11 cellular contexts compared by ENCODE assay signal in the genomic region with DNA sequence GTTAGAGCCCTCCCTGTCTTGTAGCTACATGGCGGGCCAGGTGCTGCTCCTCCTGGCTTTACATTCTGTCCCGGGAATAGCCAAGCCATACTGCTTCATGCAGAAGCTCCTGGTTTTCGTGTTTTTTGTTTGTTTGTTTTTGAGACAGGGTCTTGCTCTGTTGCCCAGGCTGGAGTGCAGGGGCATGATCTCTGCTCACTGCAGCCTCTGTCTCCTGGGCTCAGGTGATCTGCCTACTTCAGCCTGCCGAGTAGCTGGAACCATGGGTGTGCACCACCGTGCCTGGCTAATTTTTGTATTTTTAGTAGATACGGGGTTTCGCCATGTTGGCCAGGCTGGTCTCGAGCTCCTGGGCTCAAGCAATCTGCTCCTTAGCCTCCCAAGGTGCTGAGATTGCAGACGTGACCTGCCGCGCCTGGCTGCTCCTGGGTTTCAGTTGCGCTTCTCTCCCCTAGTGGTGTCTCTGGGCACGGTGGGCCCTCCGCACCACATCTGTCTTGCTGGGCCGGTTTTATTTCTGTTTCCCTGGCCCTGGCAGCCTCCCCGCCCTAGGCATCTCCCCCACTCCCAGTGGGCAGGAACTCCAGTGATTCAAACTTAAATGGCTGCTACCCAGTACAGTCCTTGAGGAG. TPM values are rescaled to one million over a fixed set of nuclear protein-coding genes. Genes with fewer than 3 reads are reported as not detected.
DNase-seq lines count a peak whose midpoint lies in the region; ATAC-seq and TF ChIP-seq lines count a peak whose summit lies in the region.
"Had no signal": no experiment of that assay in that cellular context is flagged by ENCODE, and none has a peak within 500 bp of the region (broad histone marks: within the 10 kb centered on the region; RNA-seq: fewer than 3 reads in every experiment).

No MANE protein-coding gene starts in this region.

- peak overlapping the region; percentile 23 for H3K4me3 Mint-ChIP-seq in central memory CD8-positive, alpha-beta T cell
- no peak overlapping the region for H3K4me3 Mint-ChIP-seq in chondrocyte (ENCODE audit: unreplicated experiment)
- no peak overlapping the region for H3K4me3 Mint-ChIP-seq in activated T-cell treated with anti-CD3 and anti-CD28 coated beads, Interleukin-2, amount 50 U/mL, for 72 hours
- H3K4me3 Mint-ChIP-seq: activated T-cell treated with anti-CD3 and anti-CD28 coated beads, Interleukin-2, amount 50 U/mL, for 4 hours had no signal

- H3K27me3 Mint-ChIP-seq in central memory CD8-positive, alpha-beta T cell = no peaks in the 10 kb centered on the region
- H3K27me3 Mint-ChIP-seq in chondrocyte (ENCODE audit: low read depth) = no peaks in the 10 kb centered on the region
- H3K27me3 Mint-ChIP-seq in activated T-cell treated with anti-CD3 and anti-CD28 coated beads, Interleukin-2, amount 50 U/mL, for 72 hours (ENCODE audit: low read depth) = no peaks in the 10 kb centered on the region

- ATAC-seq in GM19467 (IDR thresholded peaks at IDR 0.05; ENCODE audit: unreplicated experiment) (peak; percentile 95), HG03064 (IDR thresholded peaks at IDR 0.05; ENCODE audit: low read depth, unreplicated experiment) (peak; percentile 89)
- no peak for ATAC-seq in central memory CD8-positive, alpha-beta T cell (replicated peaks; ENCODE audit: extremely low read depth, poor library complexity, severe bottlenecking)
- ATAC-seq in activated T-cell treated with anti-CD3 and anti-CD28 coated beads, Interleukin-2, amount 50 U/mL, for 72 hours (replicated peaks in 1 of 2) = no peak
- ATAC-seq: activated T-cell treated with anti-CD3 and anti-CD28 coated beads, Interleukin-2, amount 50 U/mL, for 4 hours had no signal

- peaks cover 51% of the 10 kb centered on the region for H3K4me1 Mint-ChIP-seq in central memory CD8-positive, alpha-beta T cell
- H3K4me1 Mint-ChIP-seq in chondrocyte (ENCODE audit: low read depth) = peaks cover 41% of the 10 kb centered on the region
- peaks cover 55% of the 10 kb centered on the region for H3K4me1 Mint-ChIP-seq in activated T-cell treated with anti-CD3 and anti-CD28 coated beads, Interleukin-2, amount 50 U/mL, for 72 hours (ENCODE audit: low read depth)

- peak overlapping the region; percentile 22 for H3K27ac Mint-ChIP-seq in central memory CD8-positive, alpha-beta T cell (ENCODE audit: low read depth)
- no peak overlapping the region for H3K27ac Mint-ChIP-seq in chondrocyte (ENCODE audit: unreplicated experiment)
- no peak overlapping the region for H3K27ac Mint-ChIP-seq in activated T-cell treated with anti-CD3 and anti-CD28 coated beads, Interleukin-2, amount 50 U/mL, for 72 hours

- TF ChIP-seq CTCF in GM12872 (IDR thresholded peaks at IDR 0.05; ENCODE audit: insufficient read depth, low read depth, low read length) (peak; percentile 71), chondrocyte (IDR thresholded peaks at IDR 0.05) (no peak)

- DNase-seq in central memory CD8-positive, alpha-beta T cell (ENCODE audit: low spot score in 2 of 2) = no peak
- DNase-seq in DMS79 (lab: John Stamatoyannopoulos, UW) (no peak), chondrocyte (ENCODE audit: low spot score) (no peak), cerebellum (ENCODE audit: low spot score) (no peak)
- no peak for DNase-seq in activated T-cell treated with anti-CD3 and anti-CD28 coated beads, Interleukin-2, amount 50 U/mL, for 72 hours
- DNase-seq: activated T-cell treated with anti-CD3 and anti-CD28 coated beads, Interleukin-2, amount 50 U/mL, for 4 hours; midbrain; SHP77 treated with DMSO at 0.1 percent for 48 hours had no signal

- no peaks in the 10 kb centered on the region for H3K36me3 Mint-ChIP-seq in central memory CD8-positive, alpha-beta T cell (ENCODE audit: insufficient read depth)
- peaks cover 2% of the 10 kb centered on the region for H3K36me3 Mint-ChIP-seq in chondrocyte (ENCODE audit: low read depth)
- peaks cover 2 to 6% of the 10 kb centered on the region in 2 donors for H3K36me3 Mint-ChIP-seq in activated T-cell treated with anti-CD3 and anti-CD28 coated beads, Interleukin-2, amount 50 U/mL, for 72 hours (ENCODE audit: insufficient read depth in 2 of 2)

- H3K9me3 Mint-ChIP-seq in central memory CD8-positive, alpha-beta T cell = no peaks in the 10 kb centered on the region
- peaks cover 2% of the 10 kb centered on the region for H3K9me3 Mint-ChIP-seq in chondrocyte (ENCODE audit: low read depth)
- H3K9me3 Mint-ChIP-seq in activated T-cell treated with anti-CD3 and anti-CD28 coated beads, Interleukin-2, amount 50 U/mL, for 72 hours = peaks cover under 1 to 2% of the 10 kb centered on the region in 2 donors
- H3K9me3 Mint-ChIP-seq: activated T-cell treated with anti-CD3 and anti-CD28 coated beads, Interleukin-2, amount 50 U/mL, for 4 hours had no signal

RNA-seq across cellular contexts. Expression of a gene that starts 12.9 kb away (rescaled TPM):
- 40.7 to 63.7 TPM (median 60.9 TPM) in 3 replicates for total RNA-seq in chondrocyte
- total RNA-seq in cerebellum = 31.8 TPM
- total RNA-seq in activated T-cell treated with anti-CD3 and anti-CD28 coated beads, Interleukin-2, amount 50 U/mL, for 72 hours = 10 to 100 TPM; 39.2 to 40.8 TPM

Comparison
In these comparisons a context has a peak if more than half of its experiments do, and no peak if none do; other contexts are left out.
1. ATAC-seq: peak in GM19467 (single experiment) and HG03064 (single experiment); none in central memory CD8-positive, alpha-beta T cell (single experiment) and activated T-cell treated with anti-CD3 and anti-CD28 coated beads, Interleukin-2, amount 50 U/mL, for 72 hours (0 of 2).